Comparison of ENCODE assay signal across 35 cellular contexts in genomic region chr5:15245913-15246312, GRCh38.
"Had no signal": no experiment of that assay in that cellular context is flagged by ENCODE, and none has a peak within 500 bp of the region (broad histone marks: within the 10 kb centered on the region; RNA-seq: fewer than 3 reads in every experiment).

No MANE protein-coding gene starts in this region.

- DNase-seq: Karpas-422, Kasumi-1, MG63, MM.1S, MV-4-11, NCI-H1048, NCI-H1092, NCI-H1092 treated with DMSO at 0.1 percent for 48 hours, NCI-H1105, NCI-H1105 treated with DMSO at 0.1 percent for 48 hours, NCI-H1417, NCI-H1417 treated with DMSO at 0.1 percent for 48 hours, NCI-H1436, NCI-H1436 treated with DMSO at 0.1 percent for 48 hours, NCI-H146, NCI-H1694, NCI-H1694 treated with DMSO at 0.1 percent for 48 hours, NCI-H187, NCI-H187 treated with DMSO at 0.1 percent for 48 hours, NCI-H1930, NCI-H2029, NCI-H2029 treated with DMSO at 0.1 percent for 48 hours, NCI-H2081, NCI-H2081 treated with DMSO at 0.1 percent for 48 hours, NCI-H2107, NCI-H2171, NCI-H2171 treated with DMSO at 0.1 percent for 48 hours, NCI-H2227 treated with DMSO at 0.1 percent for 48 hours, NCI-H226, NCI-H345, NCI-H446, NCI-H446 treated with DMSO at 0.1 percent for 48 hours, NCI-H510A, NCI-H510A treated with DMSO at 0.1 percent for 48 hours, NCI-H524 had no signal

- H3K4me3 ChIP-seq: MG63 had no signal

- H3K36me3 ChIP-seq: MG63 had no signal
